8 cellular contexts compared by ENCODE assay signal in the genomic region with DNA sequence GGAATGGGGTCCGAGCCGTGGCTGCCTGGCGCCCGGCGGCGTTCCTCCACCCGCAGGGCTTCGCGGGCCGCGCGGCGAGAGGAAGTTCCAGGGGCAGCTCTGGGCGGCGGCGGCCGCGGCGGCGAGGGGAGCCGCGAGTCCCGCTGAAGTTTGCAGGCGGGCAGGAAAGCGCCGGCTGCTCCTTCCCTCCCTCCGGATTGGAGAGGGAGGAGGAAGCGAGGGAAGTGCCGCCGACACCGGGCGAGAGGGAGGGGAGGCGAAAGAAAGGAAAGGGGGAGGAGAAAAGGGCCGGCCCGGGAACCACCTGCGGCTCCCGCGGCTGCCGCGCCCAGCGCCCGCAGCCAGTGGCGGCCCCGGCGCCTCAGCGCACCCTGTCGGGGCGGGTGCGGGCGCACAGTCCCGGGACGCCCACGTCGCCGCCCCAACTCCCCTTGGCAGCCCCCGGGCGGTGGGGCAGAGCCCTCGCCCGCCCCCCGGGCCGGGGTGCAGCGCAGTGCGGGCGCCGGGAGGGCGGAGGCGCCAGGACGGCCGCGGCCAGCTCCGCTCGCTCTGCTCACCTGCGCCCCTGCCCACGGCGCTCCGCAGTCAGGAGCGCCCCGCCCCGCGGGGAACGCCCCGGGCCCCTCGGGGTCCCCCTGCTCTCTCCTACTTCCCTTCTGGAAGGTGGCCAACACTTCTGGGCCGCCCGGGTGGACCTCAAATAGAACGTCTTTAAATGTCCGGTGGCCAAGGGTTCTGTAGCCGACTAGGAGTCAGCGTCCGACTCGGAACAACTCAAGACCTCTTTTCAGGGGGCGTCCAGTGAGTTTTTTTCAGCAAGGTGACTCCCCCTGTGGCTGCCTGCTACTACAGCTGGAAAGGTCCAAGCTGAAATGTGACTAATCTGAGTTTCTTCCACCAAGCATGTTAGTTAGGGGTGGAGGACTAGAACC.
DNase-seq lines count a peak whose midpoint lies in the region; ATAC-seq and TF ChIP-seq lines count a peak whose summit lies in the region.

No MANE protein-coding gene starts in this region.

- H2AFZ ChIP-seq in PC-9 = peak overlapping the region; percentile 88

- peaks cover 16% of the 10 kb centered on the region for H3F3A ChIP-seq in PC-9 (ENCODE audit: insufficient read depth, low read depth)

- H3K9me2 ChIP-seq in PC-9 (ENCODE audit: insufficient read depth) = no peaks in the 10 kb centered on the region; the same call in 1 of the 2 replicates

- peak overlapping the region; percentile 87 for H3K4me3 Mint-ChIP-seq in activated naive CD8-positive, alpha-beta T cell
- H3K4me3 Mint-ChIP-seq in osteocyte (ENCODE audit: unreplicated experiment) = peak overlapping the region; percentile 85

- intact Hi-C loops in PC-9 (cut with micrococcal nuclease; ENCODE audit: unreplicated experiment) = no loop called here
- intact Hi-C loops in cardiac septum (cut with DNase I) = loop anchor here (2.0 to 5.0 kb wide), 2 partner anchors 74 to 100 kb away; no protein-coding TSS in a partner anchor

- H3K4me1 ChIP-seq in PC-9 (replicated peaks; ENCODE audit: insufficient read depth) = peaks cover 28% of the 10 kb centered on the region

- no peaks in the 10 kb centered on the region for H3K36me3 Mint-ChIP-seq in activated naive CD8-positive, alpha-beta T cell
- no peaks in the 10 kb centered on the region for H3K36me3 Mint-ChIP-seq in osteocyte (ENCODE audit: unreplicated experiment)

- H3K9me3 Mint-ChIP-seq in activated naive CD8-positive, alpha-beta T cell (ENCODE audit: low read depth) = no peaks in the 10 kb centered on the region
- no peaks in the 10 kb centered on the region for H3K9me3 Mint-ChIP-seq in osteocyte (ENCODE audit: unreplicated experiment)

- no peaks in the 10 kb centered on the region for H3K27me3 ChIP-seq in PC-9 (ENCODE audit: insufficient read depth, low read depth)

- TF ChIP-seq CTCF in PC-9 (conservative IDR thresholded peaks at IDR 0.05) (no peak), osteocyte (IDR thresholded peaks at IDR 0.05) (no peak)

- ATAC-seq in GM21526 (IDR thresholded peaks at IDR 0.05; ENCODE audit: low FRiP score, unreplicated experiment) = peak; percentile 57

- peak overlapping the region; percentile 82 for H3K4me2 ChIP-seq in PC-9

- CTCF ChIA-PET in PC-9 (lab: Charles Lee) = interaction anchor here (0.7 kb wide), 1 partner anchor 34 kb away, joined by 7 read pairs; no protein-coding TSS in a partner anchor

- no peaks in the 10 kb centered on the region for H4K20me1 ChIP-seq in PC-9 (ENCODE audit: insufficient read depth)

- H3K79me2 ChIP-seq in PC-9 (ENCODE audit: low read depth) = peaks cover 36% of the 10 kb centered on the region

- peaks cover 10% of the 10 kb centered on the region for H3K4me1 Mint-ChIP-seq in activated naive CD8-positive, alpha-beta T cell (ENCODE audit: low read depth)
- peaks cover 13% of the 10 kb centered on the region for H3K4me1 Mint-ChIP-seq in osteocyte (ENCODE audit: unreplicated experiment)

- DNase-seq in Daoy (ENCODE audit: low read depth) = peak; percentile 87
- DNase-seq in HT1080 (ENCODE audit: low read depth) = peak; percentile 76
- peak; percentile 76 to 79 for DNase-seq in PC-9
- peak; percentile 79 for DNase-seq in cardiac septum (ENCODE audit: low spot score)
- DNase-seq in osteocyte (ENCODE audit: extremely low spot score, unreplicated experiment) = peak; percentile 89
- no peak for DNase-seq in SK-N-DZ (ENCODE audit: low spot score)

- H3K27ac Mint-ChIP-seq in activated naive CD8-positive, alpha-beta T cell = no peak overlapping the region
- peak overlapping the region; percentile 85 for H3K27ac Mint-ChIP-seq in osteocyte (ENCODE audit: unreplicated experiment)

- H3K4me3 ChIP-seq in PC-9 = peak overlapping the region; percentile 63

- H3K36me3 ChIP-seq in PC-9 (ENCODE audit: low read depth) = no peaks in the 10 kb centered on the region

- POLR2A ChIA-PET in PC-9 (lab: Charles Lee; ENCODE audit: unreplicated experiment) = interaction anchor here (0.5 to 0.6 kb wide), 2 partner anchors 686 to 885 kb away, joined by 5 to 8 read pairs; no protein-coding TSS in a partner anchor

- H3K9me3 ChIP-seq in PC-9 (ENCODE audit: insufficient read depth, low read depth) = no peaks in the 10 kb centered on the region

- no TSS peak for BruUV-seq in PC-9 (replicated peaks; lab: Mats Ljungman, UMichigan)

- H3K27ac ChIP-seq in PC-9 = peak overlapping the region; percentile 87; the same call in 1 of the 2 replicates

- H3K27me3 Mint-ChIP-seq in activated naive CD8-positive, alpha-beta T cell = peaks cover 26% of the 10 kb centered on the region
- no peaks in the 10 kb centered on the region for H3K27me3 Mint-ChIP-seq in osteocyte (ENCODE audit: unreplicated experiment)
